In genomic region chr17:18182190-18182977, GRCh38 we compare ENCODE assay signal across 8 cellular contexts. TPM values are rescaled to one million over a fixed set of nuclear protein-coding genes. Genes with fewer than 3 reads are reported as not detected.
A peak's percentile ranks its signal among the peaks of the same experiment; 100 is the strongest.
DNase-seq lines count a peak whose midpoint lies in the region; ATAC-seq and TF ChIP-seq lines count a peak whose summit lies in the region.

No MANE protein-coding gene starts in this region.

- H3K4me3 ChIP-seq in MG63 (peak overlapping the region; percentile 80), uterus (peak overlapping the region; percentile 90 to 92)

- intact Hi-C loops in uterus (cut with DNase I; ENCODE audit: low total_unique reads) = no loop called here

- TF ChIP-seq CTCF in mesothelial cell of epicardium (IDR thresholded peaks at IDR 0.05; ENCODE audit: unreplicated experiment) (no peak), uterus (IDR thresholded peaks at IDR 0.05) (no peak)

- peak overlapping the region; percentile 98 for H3K27ac ChIP-seq in cingulate gyrus (ENCODE audit: low read depth, low read length)
- peak overlapping the region; percentile 93 to 96 for H3K27ac ChIP-seq in uterus

- no peaks in the 10 kb centered on the region for H3K36me3 Mint-ChIP-seq in mesothelial cell of epicardium

- peak overlapping the region; percentile 95 for H3K4me3 Mint-ChIP-seq in mesothelial cell of epicardium

- ATAC-seq in activated CD4-positive, CD25-positive, alpha-beta regulatory T cell treated with anti-CD3 and anti-CD28 coated beads, Interleukin-2, amount 50 U/mL, for 24 hours = no peak
- no peak for ATAC-seq in GM18867 (IDR thresholded peaks at IDR 0.05; ENCODE audit: unreplicated experiment)

- no peaks in the 10 kb centered on the region for H3K9me3 Mint-ChIP-seq in mesothelial cell of epicardium

- no peaks in the 10 kb centered on the region for H3K27me3 Mint-ChIP-seq in mesothelial cell of epicardium (ENCODE audit: low read depth)

- H3K27me3 ChIP-seq in MG63 (no peaks in the 10 kb centered on the region), uterus (no peaks in the 10 kb centered on the region)

- H3K36me3 ChIP-seq in MG63 (peaks cover 21% of the 10 kb centered on the region), uterus (no peaks in the 10 kb centered on the region)

- H3K4me1 Mint-ChIP-seq in mesothelial cell of epicardium = peaks cover 44% of the 10 kb centered on the region

- H3K9me3 ChIP-seq in MG63 (no peaks in the 10 kb centered on the region), uterus (no peaks in the 10 kb centered on the region)

- no peak for TF ChIP-seq POLR2A in uterus (IDR thresholded peaks at IDR 0.05)

- peak overlapping the region; percentile 98 for H3K27ac Mint-ChIP-seq in mesothelial cell of epicardium

- DNase-seq in DMS53 (lab: John Stamatoyannopoulos, UW) (peak; percentile 52), MG63 (peak; percentile 79), mesothelial cell of epicardium (ENCODE audit: low spot score in 2 of 2, unreplicated experiment in 2 of 2) (no peak), uterus (peak; percentile 49 to 57), AG20443 (ENCODE audit: low spot score) (no peak)

- peaks cover 7 to 10% of the 10 kb centered on the region in 2 donors for H3K4me1 ChIP-seq in uterus

RNA-seq across cellular contexts. Expression of gene ALKBH5, which starts 1.2 kb away (rescaled TPM):
- 50.5 and 63.5 TPM in 2 replicates for total RNA-seq in MG63 (2014; rRNA removed; shearing (Covaris generic); ENCODE audit: low replicate concordance)
- total RNA-seq in mesothelial cell of epicardium (68.6 to 72.3 TPM (median 71.0 TPM) in 3 replicates), uterus (100 to 1,000 TPM in 2 of 4 donors, 10 to 100 TPM in 2; 66.5 to 136 (median 98.5) TPM)

RNA-seq across cellular contexts. Expression of gene LLGL1, which starts 43.1 kb away (rescaled TPM):
- total RNA-seq in MG63 (2014; rRNA removed; shearing (Covaris generic); ENCODE audit: low replicate concordance) = 12.5 and 14.4 TPM in 2 replicates
- 70.8 to 72.5 TPM (median 72.1 TPM) in 3 replicates for total RNA-seq in mesothelial cell of epicardium
- total RNA-seq in uterus = 10 to 100 TPM in 3 of 4 donors, 1 to 10 TPM in 1; 7.6 to 72.0 (median 23.1) TPM

Comparison
In these comparisons a context has a peak if more than half of its experiments do, and no peak if none do; other contexts are left out.
1. DNase-seq: peak in DMS53 (single experiment), MG63 (single experiment) and uterus (2 of 2); none in mesothelial cell of epicardium (0 of 2) and AG20443 (single experiment).